8 cellular contexts compared by ENCODE assay signal in genomic region chr16:1990336-1991134, GRCh38. TPM values are rescaled to one million over a fixed set of nuclear protein-coding genes. Genes with fewer than 3 reads are reported as not detected.
DNase-seq lines count a peak whose midpoint lies in the region; ATAC-seq and TF ChIP-seq lines count a peak whose summit lies in the region.

No MANE protein-coding gene starts in this region.

- H3K9me3 ChIP-seq in HCT116 (ENCODE audit: control insufficient read depth in 1 of 2, insufficient read depth in 1 of 2, low read depth in 1 of 2, low read length in 2 of 2) (no peaks in the 10 kb centered on the region), iPS-18c (ENCODE audit: control insufficient read depth, insufficient read depth, low read length) (no peaks in the 10 kb centered on the region)

- H3K4me1 ChIP-seq in HCT116 (ENCODE audit: control insufficient read depth in 1 of 2, insufficient read depth in 2 of 2, low read length in 2 of 2) = peaks cover 13 to 38% of the 10 kb centered on the region in 2 experiments

- peaks cover 7% of the 10 kb centered on the region; the same call in 1 of the 2 replicates for H3K79me2 ChIP-seq in HCT116 (ENCODE audit: insufficient read depth, low read length)

- H3K36me3 ChIP-seq in HCT116 (ENCODE audit: control insufficient read depth in 1 of 2, insufficient read depth in 2 of 2, low read length in 2 of 2) = peaks cover 6 to 14% of the 10 kb centered on the region in 2 experiments; a peak in 2 of 4 replicates

- TF ChIP-seq RAD21 in HCT116 (IDR thresholded peaks at IDR 0.05; ENCODE audit: low read depth) = no peak

- H3K9ac ChIP-seq in HCT116 (ENCODE audit: low read length) = peak overlapping the region; percentile 57

- H4K20me1 ChIP-seq in HCT116 (ENCODE audit: insufficient read depth) = no peaks in the 10 kb centered on the region

- H3K4me3 ChIP-seq in HCT116 (replicated peaks in 1 of 2; ENCODE audit: low read depth in 1 of 2, low read length in 2 of 2) = peak overlapping the region; percentile 53 to 60
- peak overlapping the region; percentile 60 for H3K4me3 ChIP-seq in iPS-18c (ENCODE audit: insufficient read depth, low read depth, low read length)

- no peak overlapping the region for H2AFZ ChIP-seq in HCT116 (ENCODE audit: low read depth, low read length, poor library complexity, severe bottlenecking)

- TSS peak; percentile 39 for BruUV-seq in HCT116 (replicated peaks; lab: Mats Ljungman, UMichigan)

- H3K4me3 Mint-ChIP-seq in activated CD8-positive, alpha-beta T cell treated with anti-CD3 and anti-CD28 coated beads for 36 hours = peak overlapping the region; percentile 71
- H3K4me3 Mint-ChIP-seq in type B pancreatic cell = peak overlapping the region; percentile 65

- peaks cover 12% of the 10 kb centered on the region for H3K4me1 Mint-ChIP-seq in activated CD8-positive, alpha-beta T cell treated with anti-CD3 and anti-CD28 coated beads for 36 hours (ENCODE audit: low read depth)
- no peaks in the 10 kb centered on the region for H3K4me1 Mint-ChIP-seq in type B pancreatic cell (ENCODE audit: unreplicated experiment)

- H3K27ac ChIP-seq in HCT116 (ENCODE audit: low read depth, low read length) = peak overlapping the region; percentile 65

- peak overlapping the region; percentile 67 for H3K4me2 ChIP-seq in HCT116 (ENCODE audit: low read length)

- no peaks in the 10 kb centered on the region for H3K9me2 ChIP-seq in HCT116 (ENCODE audit: insufficient read depth)

- peak overlapping the region; percentile 76 for H3K27ac Mint-ChIP-seq in activated CD8-positive, alpha-beta T cell treated with anti-CD3 and anti-CD28 coated beads for 36 hours
- no peak overlapping the region for H3K27ac Mint-ChIP-seq in type B pancreatic cell

- no peaks in the 10 kb centered on the region for H3K27me3 ChIP-seq in HCT116 (ENCODE audit: insufficient read depth, low read length)

- ATAC-seq in HCT116 (peak; percentile 53), HG02981 (IDR thresholded peaks at IDR 0.05; ENCODE audit: unreplicated experiment) (no peak)
- ATAC-seq in activated CD8-positive, alpha-beta T cell treated with anti-CD3 and anti-CD28 coated beads for 36 hours = peak; percentile 6

- peak; percentile 79 for DNase-seq in COLO668 (lab: John Stamatoyannopoulos, UW; ENCODE audit: unreplicated experiment)
- DNase-seq in HCT116 (ENCODE audit: low read depth, low spot score) = no peak
- DNase-seq in activated CD8-positive, alpha-beta T cell treated with anti-CD3 and anti-CD28 coated beads for 36 hours = peak; percentile 69
- no peak for DNase-seq in type B pancreatic cell (ENCODE audit: extremely low spot score, unreplicated experiment)
- DNase-seq in superior temporal gyrus (ENCODE audit: extremely low spot score) = no peak
- DNase-seq in SKM-1 treated with dmso at 0.1 percent for 144 hours (lab: John Stamatoyannopoulos, UW; ENCODE audit: unreplicated experiment) = no peak

- CTCF ChIA-PET in HCT116 (lab: Charles Lee) = no interaction called here
- CTCF ChIA-PET in activated CD8-positive, alpha-beta T cell treated with anti-CD3 and anti-CD28 coated beads for 36 hours (lab: Charles Lee) = interaction anchor here (0.7 kb wide), 1 partner anchor 14 kb away, joined by 3 read pairs; no protein-coding TSS in a partner anchor

- TF ChIP-seq CTCF in HCT116 (IDR thresholded peaks at IDR 0.05 in 2 of 3, conservative IDR thresholded peaks at IDR 0.05 in 1 of 3; ENCODE audit: borderline replicate concordance in 1 of 3, insufficient read depth in 1 of 3, low read depth in 2 of 3, low read length in 2 of 3) = no peak
- TF ChIP-seq CTCF in activated CD8-positive, alpha-beta T cell treated with anti-CD3 and anti-CD28 coated beads for 36 hours (IDR thresholded peaks at IDR 0.05) = no peak
- no peak for TF ChIP-seq CTCF in type B pancreatic cell (conservative IDR thresholded peaks at IDR 0.05)

- H3K9me3 Mint-ChIP-seq in activated CD8-positive, alpha-beta T cell treated with anti-CD3 and anti-CD28 coated beads for 36 hours = no peaks in the 10 kb centered on the region
- no peaks in the 10 kb centered on the region for H3K9me3 Mint-ChIP-seq in type B pancreatic cell

- H3K36me3 Mint-ChIP-seq in activated CD8-positive, alpha-beta T cell treated with anti-CD3 and anti-CD28 coated beads for 36 hours (ENCODE audit: low read depth) = peaks cover 18% of the 10 kb centered on the region
- peaks cover 4% of the 10 kb centered on the region for H3K36me3 Mint-ChIP-seq in type B pancreatic cell

- TF ChIP-seq POLR2A in HCT116 (IDR thresholded peaks at IDR 0.05; ENCODE audit: borderline replicate concordance, extremely low read depth, insufficient read depth, insufficient read length) = no peak

- POLR2A ChIA-PET in HCT116 (lab: Charles Lee) = no interaction called here
- POLR2A ChIA-PET in activated CD8-positive, alpha-beta T cell treated with anti-CD3 and anti-CD28 coated beads for 36 hours (lab: Charles Lee) = interaction anchor here (0.6 to 29.2 kb wide), 8 partner anchors 9 to 225 kb away, joined by 3 to 505 read pairs (median 4); partner anchors contain the start of genes NDUFB10, NOXO1, PGP and RNF151

- RAD21 ChIA-PET in HCT116 (lab: Charles Lee; ENCODE audit: low non-redundant PET in 1 of 2, low total read pairs in 2 of 2, uncharacterized antibody in 2 of 2, unreplicated experiment in 2 of 2) = no interaction called here

- H3K27me3 Mint-ChIP-seq in activated CD8-positive, alpha-beta T cell treated with anti-CD3 and anti-CD28 coated beads for 36 hours = peaks cover 18% of the 10 kb centered on the region
- peaks cover 32% of the 10 kb centered on the region for H3K27me3 Mint-ChIP-seq in type B pancreatic cell

- intact Hi-C loops in HCT116 (cut with micrococcal nuclease) = no loop called here
- intact Hi-C loops in activated CD8-positive, alpha-beta T cell treated with anti-CD3 and anti-CD28 coated beads for 36 hours (cut with micrococcal nuclease) = no loop called here

TF ChIP-seq in HCT116, 20 proteins besides CTCF, POLR2A, EP300 and RAD21 (continues in another document):
- TF ChIP-seq ZFX (IDR thresholded peaks at IDR 0.05) = no peak
- TF ChIP-seq ZNF274 (IDR thresholded peaks at IDR 0.05; ENCODE audit: low read depth, low read length) = no peak
- TF ChIP-seq SP1 (IDR thresholded peaks at IDR 0.05; ENCODE audit: low read depth) = no peak
- no peak for TF ChIP-seq EZH2phosphoT487 (IDR thresholded peaks at IDR 0.05; ENCODE audit: borderline replicate concordance)
- TF ChIP-seq YY1 (IDR thresholded peaks at IDR 0.05; ENCODE audit: extremely low read depth, insufficient replicate concordance, low read depth, low read length) = no peak
- TF ChIP-seq POLR2AphosphoS5 (IDR thresholded peaks at IDR 0.05; ENCODE audit: low read depth, low read length) = peak; percentile 48; the same call in 1 of the 2 replicates
- no peak for TF ChIP-seq REST (IDR thresholded peaks at IDR 0.05; ENCODE audit: low read depth)
- TF ChIP-seq EGR1 (IDR thresholded peaks at IDR 0.05; ENCODE audit: low read depth) = no peak
- TF ChIP-seq CBX3 (IDR thresholded peaks at IDR 0.05; ENCODE audit: low read depth) = no peak
- peak; percentile 25 for TF ChIP-seq TCF7L2 (IDR thresholded peaks at IDR 0.05; ENCODE audit: borderline replicate concordance, extremely low read depth, insufficient read depth, insufficient read length)
- no peak for TF ChIP-seq EZH2 (IDR thresholded peaks at IDR 0.05)

RNA-seq across cellular contexts. Expression of gene SYNGR3, which starts 0.8 kb away (rescaled TPM):
- total RNA-seq in HCT116 (2021; ENCODE audit: unreplicated experiment) (11.5 TPM), type B pancreatic cell (ENCODE audit: low replicate concordance) (2.4 and 2.5 TPM in 2 replicates)
- polyA plus RNA-seq in HCT116 (2012) = 9.1 and 9.9 TPM in 2 replicates
- total RNA-seq in activated CD8-positive, alpha-beta T cell treated with anti-CD3 and anti-CD28 coated beads for 36 hours = 1 to 10 TPM; 5.4 to 7.2 TPM

RNA-seq across cellular contexts. Expression of gene GFER, which starts 6.5 kb away (rescaled TPM):
- total RNA-seq in HCT116 (2021; ENCODE audit: unreplicated experiment) (47.3 TPM), type B pancreatic cell (ENCODE audit: low replicate concordance) (25.3 and 31.6 TPM in 2 replicates)
- polyA plus RNA-seq in HCT116 (2012) = 54.3 and 65.9 TPM in 2 replicates
- total RNA-seq in activated CD8-positive, alpha-beta T cell treated with anti-CD3 and anti-CD28 coated beads for 36 hours = 10 to 100 TPM; 33.5 to 33.9 TPM

RNA-seq across cellular contexts. Expression of gene NOXO1, which starts 9.3 kb away (rescaled TPM):
- total RNA-seq in HCT116 (2021; ENCODE audit: unreplicated experiment) = 10.0 TPM
- 4.4 and 5.3 TPM in 2 replicates for polyA plus RNA-seq in HCT116 (2012)
- under 1 TPM in 1 of 2 experiments, not detected in 1; 0.31 TPM for total RNA-seq in activated CD8-positive, alpha-beta T cell treated with anti-CD3 and anti-CD28 coated beads for 36 hours
- total RNA-seq in type B pancreatic cell (ENCODE audit: low replicate concordance) = 0.63 and 2.0 TPM in 2 replicates

RNA-seq across cellular contexts. Expression of gene TBL3, which starts 18.7 kb away (rescaled TPM):
- total RNA-seq in HCT116 (2021; ENCODE audit: unreplicated experiment) (68.9 TPM), type B pancreatic cell (ENCODE audit: low replicate concordance) (37.0 and 40.0 TPM in 2 replicates)
- 60.9 and 68.3 TPM in 2 replicates for polyA plus RNA-seq in HCT116 (2012)
- 10 to 100 TPM; 54.4 to 56.0 TPM for total RNA-seq in activated CD8-positive, alpha-beta T cell treated with anti-CD3 and anti-CD28 coated beads for 36 hours

RNA-seq across cellular contexts. Expression of gene ZNF598, which starts 19.1 kb away (rescaled TPM):
- total RNA-seq in HCT116 (2021; ENCODE audit: unreplicated experiment) = 57.4 TPM
- polyA plus RNA-seq in HCT116 (2012) = 32.0 and 33.0 TPM in 2 replicates
- total RNA-seq in activated CD8-positive, alpha-beta T cell treated with anti-CD3 and anti-CD28 coated beads for 36 hours = 10 to 100 TPM; 85.5 to 90.3 TPM
- total RNA-seq in type B pancreatic cell (ENCODE audit: low replicate concordance) = 43.9 and 46.1 TPM in 2 replicates

Comparison
In these comparisons a context has a peak if more than half of its experiments do, and no peak if none do; other contexts are left out.
1. DNase-seq: peak in COLO668 (single experiment) and activated CD8-positive, alpha-beta T cell treated with anti-CD3 and anti-CD28 coated beads for 36 hours (single experiment); none in HCT116 (single experiment), type B pancreatic cell (single experiment), superior temporal gyrus (single experiment) and SKM-1 treated with dmso at 0.1 percent for 144 hours (single experiment).